16 cellular contexts compared by ENCODE assay signal in the genomic region with DNA sequence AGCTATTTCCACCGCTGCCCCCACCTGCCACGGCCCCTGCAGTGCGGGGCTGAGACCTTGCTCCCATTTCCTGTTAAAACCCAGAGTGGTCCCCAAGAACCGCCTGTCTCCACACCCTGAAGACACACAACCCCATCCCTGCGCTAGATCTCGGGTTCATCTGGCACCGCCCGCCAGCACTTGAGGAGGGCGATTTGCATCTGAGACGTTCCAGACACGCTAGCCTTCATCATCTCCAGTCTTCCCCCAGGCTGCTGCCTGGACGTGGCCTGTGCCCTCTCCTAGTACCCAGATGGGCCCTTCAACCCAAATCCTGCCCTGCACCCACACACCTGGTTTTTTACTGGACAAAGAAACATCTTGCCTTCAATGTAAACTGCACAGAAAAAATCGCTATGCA. TPM values are rescaled to one million over a fixed set of nuclear protein-coding genes. Genes with fewer than 3 reads are reported as not detected.
DNase-seq lines count a peak whose midpoint lies in the region; ATAC-seq, FAIRE-seq and TF ChIP-seq lines count a peak whose summit lies in the region.
"Had no signal": no experiment of that assay in that cellular context is flagged by ENCODE, and none has a peak within 500 bp of the region (broad histone marks: within the 10 kb centered on the region; RNA-seq: fewer than 3 reads in every experiment).

No MANE protein-coding gene starts in this region.

- H2AFZ ChIP-seq in astrocyte (ENCODE audit: low read depth, low read length), result no peak overlapping the region

- no peak overlapping the region for H3K4me3 Mint-ChIP-seq in activated CD4-positive, alpha-beta memory T cell treated with anti-CD3 and anti-CD28 coated beads for 36 hours
- H3K4me3 Mint-ChIP-seq in activated CD4-positive, alpha-beta memory T cell treated with anti-CD3 and anti-CD28 coated beads, Interleukin-2, amount 10 ng/mL, durations not matched to agents 7 days and 5 days, result no peak overlapping the region
- no peak overlapping the region for H3K4me3 Mint-ChIP-seq in astrocyte (ENCODE audit: unreplicated experiment)
- H3K4me3 Mint-ChIP-seq: H9 had no signal

- POLR2A ChIA-PET in activated CD4-positive, alpha-beta memory T cell treated with anti-CD3 and anti-CD28 coated beads for 36 hours (lab: Charles Lee), result no interaction called here
- POLR2A ChIA-PET in activated CD4-positive, alpha-beta memory T cell treated with anti-CD3 and anti-CD28 coated beads, Interleukin-2, amount 10 ng/mL, durations not matched to agents 7 days and 5 days (lab: Charles Lee), result no interaction called here

- peak; percentile 4 for DNase-seq in activated CD4-positive, alpha-beta memory T cell treated with anti-CD3 and anti-CD28 coated beads for 36 hours
- no peak for DNase-seq in activated CD4-positive, alpha-beta memory T cell treated with anti-CD3 and anti-CD28 coated beads, Interleukin-2, amount 10 ng/mL, durations not matched to agents 7 days and 5 days
- DNase-seq in astrocyte (ENCODE audit: low read depth) (no peak), mucosa of gallbladder (ENCODE audit: low spot score) (peak; percentile 6), HPDE6-E6E7 (ENCODE audit: extremely low spot score) (no peak)
- DNase-seq in stimulated activated CD8-positive, alpha-beta memory T cell treated with anti-CD3 and anti-CD28 coated beads, Interleukin-4, amount 100 ng/mL, for 48 hours, result peak; percentile 18
- DNase-seq: NCI-H1417 treated with DMSO at 0.1 percent for 48 hours, NCI-H2029, NCI-H524, SHP77 had no signal

- FAIRE-seq in astrocyte (lab: Jason Lieb, UNC), result no peak

- H3K27ac Mint-ChIP-seq in activated CD4-positive, alpha-beta memory T cell treated with anti-CD3 and anti-CD28 coated beads for 36 hours, result no peak overlapping the region
- no peak overlapping the region for H3K27ac Mint-ChIP-seq in activated CD4-positive, alpha-beta memory T cell treated with anti-CD3 and anti-CD28 coated beads, Interleukin-2, amount 10 ng/mL, durations not matched to agents 7 days and 5 days
- peak overlapping the region; percentile 66 for H3K27ac Mint-ChIP-seq in astrocyte (ENCODE audit: unreplicated experiment)
- H3K27ac Mint-ChIP-seq: H9 had no signal

- H3K4me1 ChIP-seq in astrocyte (ENCODE audit: insufficient read depth, low read length), result no peaks in the 10 kb centered on the region
- H3K4me1 ChIP-seq: BLaER1, Peyer's patch had no signal

- no peak overlapping the region for H3K9ac ChIP-seq in astrocyte (ENCODE audit: low read length)
- H3K9ac ChIP-seq: BLaER1 had no signal

- H3K36me3 ChIP-seq in astrocyte (ENCODE audit: insufficient read depth, low read length), result no peaks in the 10 kb centered on the region

- H3K27ac ChIP-seq in astrocyte (ENCODE audit: low read depth, low read length), result no peak overlapping the region
- H3K27ac ChIP-seq: 22Rv1, BLaER1, Peyer's patch had no signal

- intact Hi-C loops in activated CD4-positive, alpha-beta memory T cell treated with anti-CD3 and anti-CD28 coated beads for 36 hours (cut with micrococcal nuclease), result no loop called here

- H3K79me2 ChIP-seq in astrocyte (ENCODE audit: insufficient read depth, low read length), result no peaks in the 10 kb centered on the region

- peaks cover 16% of the 10 kb centered on the region for H3K36me3 Mint-ChIP-seq in activated CD4-positive, alpha-beta memory T cell treated with anti-CD3 and anti-CD28 coated beads for 36 hours
- H3K36me3 Mint-ChIP-seq in activated CD4-positive, alpha-beta memory T cell treated with anti-CD3 and anti-CD28 coated beads, Interleukin-2, amount 10 ng/mL, durations not matched to agents 7 days and 5 days (ENCODE audit: low read depth), result peaks cover 22% of the 10 kb centered on the region
- peaks cover 24% of the 10 kb centered on the region for H3K36me3 Mint-ChIP-seq in astrocyte (ENCODE audit: low read depth, unreplicated experiment)

- peaks cover 2% of the 10 kb centered on the region for H4K20me1 ChIP-seq in astrocyte (ENCODE audit: insufficient read depth, low read length)

- H3K9me3 ChIP-seq in astrocyte (ENCODE audit: insufficient read depth, low read depth, low read length), result peaks cover 22% of the 10 kb centered on the region

- no peaks in the 10 kb centered on the region for H3K27me3 ChIP-seq in astrocyte (ENCODE audit: insufficient read depth, low read length)
- H3K27me3 ChIP-seq: BLaER1, Peyer's patch had no signal

- ATAC-seq in GM18502 (IDR thresholded peaks at IDR 0.05; ENCODE audit: poor library complexity, unreplicated experiment) (no peak), HG03342 (IDR thresholded peaks at IDR 0.05; ENCODE audit: unreplicated experiment) (no peak)

- H3K4me2 ChIP-seq in astrocyte (ENCODE audit: low read length), result no peak overlapping the region
- H3K4me2 ChIP-seq: BLaER1 had no signal

- CTCF ChIA-PET in activated CD4-positive, alpha-beta memory T cell treated with anti-CD3 and anti-CD28 coated beads for 36 hours (lab: Charles Lee), result no interaction called here
- CTCF ChIA-PET in activated CD4-positive, alpha-beta memory T cell treated with anti-CD3 and anti-CD28 coated beads, Interleukin-2, amount 10 ng/mL, durations not matched to agents 7 days and 5 days (lab: Charles Lee), result no interaction called here

- no peak overlapping the region for H3K4me3 ChIP-seq in astrocyte (ENCODE audit: insufficient read depth, low read depth, low read length)
- H3K4me3 ChIP-seq: BLaER1, Peyer's patch had no signal

- TF ChIP-seq CTCF in astrocyte (IDR thresholded peaks at IDR 0.05; ENCODE audit: insufficient read depth, low read depth, low read length), result no peak

- H3K9me3 Mint-ChIP-seq in activated CD4-positive, alpha-beta memory T cell treated with anti-CD3 and anti-CD28 coated beads for 36 hours, result peaks cover 15% of the 10 kb centered on the region
- H3K9me3 Mint-ChIP-seq in activated CD4-positive, alpha-beta memory T cell treated with anti-CD3 and anti-CD28 coated beads, Interleukin-2, amount 10 ng/mL, durations not matched to agents 7 days and 5 days, result peaks cover 21% of the 10 kb centered on the region
- H3K9me3 Mint-ChIP-seq in astrocyte (ENCODE audit: unreplicated experiment), result peaks cover 26% of the 10 kb centered on the region

- no peaks in the 10 kb centered on the region for H3K27me3 Mint-ChIP-seq in activated CD4-positive, alpha-beta memory T cell treated with anti-CD3 and anti-CD28 coated beads for 36 hours
- H3K27me3 Mint-ChIP-seq in activated CD4-positive, alpha-beta memory T cell treated with anti-CD3 and anti-CD28 coated beads, Interleukin-2, amount 10 ng/mL, durations not matched to agents 7 days and 5 days, result no peaks in the 10 kb centered on the region
- no peaks in the 10 kb centered on the region for H3K27me3 Mint-ChIP-seq in astrocyte (ENCODE audit: low read depth, unreplicated experiment)

- peaks cover 10% of the 10 kb centered on the region for H3K4me1 Mint-ChIP-seq in activated CD4-positive, alpha-beta memory T cell treated with anti-CD3 and anti-CD28 coated beads for 36 hours (ENCODE audit: low read depth)
- H3K4me1 Mint-ChIP-seq in activated CD4-positive, alpha-beta memory T cell treated with anti-CD3 and anti-CD28 coated beads, Interleukin-2, amount 10 ng/mL, durations not matched to agents 7 days and 5 days, result peaks cover 10% of the 10 kb centered on the region
- peaks cover 5% of the 10 kb centered on the region for H3K4me1 Mint-ChIP-seq in astrocyte (ENCODE audit: low read depth, unreplicated experiment)
- H3K4me1 Mint-ChIP-seq: H9 had no signal

RNA-seq across cellular contexts. Expression of a gene that starts 49.8 kb away (rescaled TPM):
- total RNA-seq in activated CD4-positive, alpha-beta memory T cell treated with anti-CD3 and anti-CD28 coated beads for 36 hours, result 10 to 100 TPM; 27.2 to 29.5 TPM
- total RNA-seq in activated CD4-positive, alpha-beta memory T cell treated with anti-CD3 and anti-CD28 coated beads, Interleukin-2, amount 10 ng/mL, durations not matched to agents 7 days and 5 days, result 10 to 100 TPM; 28.6 to 32.0 TPM
- total RNA-seq in astrocyte (25.3 and 27.6 TPM in 2 replicates), mucosa of gallbladder (61.3 TPM)

Comparison
In these comparisons a context has a peak if more than half of its experiments do, and no peak if none do; other contexts are left out.
1. DNase-seq: peak in activated CD4-positive, alpha-beta memory T cell treated with anti-CD3 and anti-CD28 coated beads for 36 hours (single experiment), mucosa of gallbladder (single experiment) and stimulated activated CD8-positive, alpha-beta memory T cell treated with anti-CD3 and anti-CD28 coated beads, Interleukin-4, amount 100 ng/mL, for 48 hours (single experiment); none in activated CD4-positive, alpha-beta memory T cell treated with anti-CD3 and anti-CD28 coated beads, Interleukin-2, amount 10 ng/mL, durations not matched to agents 7 days and 5 days (single experiment), astrocyte (single experiment) and HPDE6-E6E7 (single experiment).